16 cellular contexts compared by ENCODE assay signal in the genomic region with DNA sequence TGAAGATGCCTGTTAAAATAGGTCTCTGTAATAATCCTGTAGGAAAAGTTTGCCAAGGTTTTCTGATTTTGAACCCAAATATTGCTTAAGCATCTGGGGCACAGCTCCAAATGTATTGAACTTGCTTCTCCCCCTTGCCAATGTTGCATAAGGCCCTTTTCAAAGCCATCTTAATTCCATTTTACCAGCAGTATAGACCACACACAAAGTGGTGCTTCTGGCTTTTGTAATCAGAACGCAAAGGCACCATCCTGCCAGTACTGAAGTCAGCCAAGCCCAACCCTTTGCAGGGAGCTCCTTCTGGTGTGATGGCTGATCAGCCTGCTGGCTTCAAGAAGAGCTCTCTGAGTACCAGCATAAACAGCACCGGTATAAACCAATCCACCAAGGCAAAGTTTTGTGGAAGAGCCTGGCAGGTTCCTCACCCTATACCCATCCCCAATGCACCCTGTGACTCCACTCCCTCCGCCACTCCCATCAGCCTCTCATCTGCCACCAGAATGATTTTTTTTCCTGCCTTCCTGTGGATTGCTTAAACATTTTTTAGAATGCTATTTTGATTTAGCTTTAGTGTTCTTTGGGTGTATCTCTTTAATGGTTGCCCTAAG. TPM values are rescaled to one million over a fixed set of nuclear protein-coding genes. Genes with fewer than 3 reads are reported as not detected.
DNase-seq lines count a peak whose midpoint lies in the region; ATAC-seq and TF ChIP-seq lines count a peak whose summit lies in the region.
"Had no signal": no experiment of that assay in that cellular context is flagged by ENCODE, and none has a peak within 500 bp of the region (broad histone marks: within the 10 kb centered on the region; RNA-seq: fewer than 3 reads in every experiment).

No MANE protein-coding gene starts in this region.

- no CpG with 5 or more reads among the region's 3 CpGs for WGBS in mesendoderm (ENCODE audit: extremely low coverage, insufficient coverage, low lambda C conversion rate)

- no peak overlapping the region for H4K8ac ChIP-seq in mesendoderm (ENCODE audit: low read depth, low read length)

- H4K20me1 ChIP-seq in fibroblast of lung (ENCODE audit: control insufficient read depth, extremely low read depth, insufficient read depth, low read length): no peaks in the 10 kb centered on the region

- H3K56ac ChIP-seq in mesendoderm (ENCODE audit: low read length): no peak overlapping the region

- no peak overlapping the region for H2BK120ac ChIP-seq in mesendoderm (ENCODE audit: low read depth, low read length)

- peak overlapping the region; percentile 20 for H2AFZ ChIP-seq in fibroblast of lung (ENCODE audit: low read length)

- H3K79me1 ChIP-seq in mesendoderm (ENCODE audit: low read length): no peaks in the 10 kb centered on the region

- H3K36me3 ChIP-seq in fibroblast of lung (ENCODE audit: control insufficient read depth, insufficient read depth, low read length) (no peaks in the 10 kb centered on the region), mesendoderm (ENCODE audit: control insufficient read depth, insufficient read depth, low read length) (no peaks in the 10 kb centered on the region)
- H3K36me3 ChIP-seq: BLaER1 treated with 17β-estradiol and CSF1 and Interleukin-3, amounts not matched to agents 10 nM and 100 nM had no signal

- H3K9ac ChIP-seq in fibroblast of lung (ENCODE audit: insufficient read depth, low read length) (no peak overlapping the region), mesendoderm (ENCODE audit: low read length) (no peak overlapping the region)
- H3K9ac ChIP-seq: BLaER1 treated with 17β-estradiol and CSF1 and Interleukin-3, amounts not matched to agents 10 nM and 100 nM had no signal

- no peak overlapping the region for H3K18ac ChIP-seq in mesendoderm (ENCODE audit: low read length)

- no peak overlapping the region for H2BK5ac ChIP-seq in mesendoderm (ENCODE audit: low read length)

- H2AK5ac ChIP-seq in mesendoderm (ENCODE audit: low read length): no peak overlapping the region

- no peak overlapping the region for H4K5ac ChIP-seq in mesendoderm (ENCODE audit: low read length)

- H3K79me2 ChIP-seq in fibroblast of lung (ENCODE audit: control insufficient read depth, insufficient read depth, low read length) (no peaks in the 10 kb centered on the region), mesendoderm (ENCODE audit: control insufficient read depth, insufficient read depth, low read length) (no peaks in the 10 kb centered on the region)

- ATAC-seq in HG03025 (IDR thresholded peaks at IDR 0.05; ENCODE audit: low FRiP score, unreplicated experiment): no peak
- no peak for ATAC-seq in HG03095 (IDR thresholded peaks at IDR 0.05; ENCODE audit: unreplicated experiment)
- ATAC-seq: activated T-cell treated with anti-CD3 and anti-CD28 coated beads, Interleukin-2, amount 50 U/mL, for 4 hours; naive thymus-derived CD8-positive, alpha-beta T cell had no signal

- H2BK15ac ChIP-seq in mesendoderm (replicated peaks; ENCODE audit: low read depth): no peak overlapping the region

- TF ChIP-seq CTCF in AG09309 (IDR thresholded peaks at IDR 0.05; ENCODE audit: control insufficient read depth, insufficient read depth, low read depth, low read length, missing control alignments) (no peak), fibroblast of lung (conservative IDR thresholded peaks at IDR 0.05 in 1 of 2, IDR thresholded peaks at IDR 0.05 in 1 of 2; ENCODE audit: low read depth in 1 of 2, low read length in 2 of 2) (no peak)

- H3K9me3 ChIP-seq in fibroblast of lung (ENCODE audit: control insufficient read depth, insufficient read depth, low read depth, low read length): no peaks in the 10 kb centered on the region

- H3K27me3 ChIP-seq in fibroblast of lung (ENCODE audit: control insufficient read depth, insufficient read depth, low read length): no peaks in the 10 kb centered on the region
- no peaks in the 10 kb centered on the region for H3K27me3 ChIP-seq in mesendoderm (ENCODE audit: insufficient read depth, low read length, poor library complexity)

- H3K27ac ChIP-seq in fibroblast of lung (ENCODE audit: insufficient read depth, low read length): no peak overlapping the region
- no peak overlapping the region for H3K27ac ChIP-seq in mesendoderm (ENCODE audit: low read depth, low read length)
- H3K27ac ChIP-seq: BLaER1 treated with 17β-estradiol and CSF1 and Interleukin-3, amounts not matched to agents 10 nM and 100 nM; SK-N-MC had no signal

- H3K4me1 ChIP-seq in fibroblast of lung (ENCODE audit: control insufficient read depth, extremely low read depth, insufficient read depth, low read length) (no peaks in the 10 kb centered on the region), mesendoderm (ENCODE audit: control insufficient read depth, low read depth, low read length) (no peaks in the 10 kb centered on the region)

- DNase-seq in AG09309 (ENCODE audit: low read depth) (peak; percentile 31), NCI-H446 treated with DMSO at 0.1 percent for 48 hours (lab: John Stamatoyannopoulos, UW) (peak; percentile 50), fibroblast of lung (ENCODE audit: low read depth in 2 of 2) (peak in 1 of 2 donors; percentile 85), mesendoderm (peak; percentile 27), NCI-H526 treated with DMSO at 0.1 percent for 48 hours (lab: John Stamatoyannopoulos, UW) (no peak), NCI-H526 (lab: John Stamatoyannopoulos, UW) (no peak)
- DNase-seq: activated CD4-positive, CD25-positive, alpha-beta regulatory T cell; activated T-cell treated with anti-CD3 and anti-CD28 coated beads, Interleukin-2, amount 50 U/mL, for 4 hours; naive thymus-derived CD8-positive, alpha-beta T cell; NCI-H1105; NCI-H748 treated with DMSO at 0.1 percent for 48 hours had no signal

- H3K4ac ChIP-seq in mesendoderm (ENCODE audit: low read depth, low read length): no peak overlapping the region

- H3K23ac ChIP-seq in mesendoderm (ENCODE audit: low read length): no peak overlapping the region

- H3K4me2 ChIP-seq in fibroblast of lung (ENCODE audit: extremely low read depth, insufficient read depth, low read length): no peak overlapping the region
- H3K4me2 ChIP-seq in mesendoderm (ENCODE audit: low read length): no peak overlapping the region
- H3K4me2 ChIP-seq: BLaER1 treated with 17β-estradiol and CSF1 and Interleukin-3, amounts not matched to agents 10 nM and 100 nM had no signal

- no peak overlapping the region for H3K4me3 ChIP-seq in AG09309 (ENCODE audit: control insufficient read depth, low read depth, low read length)
- H3K4me3 ChIP-seq in fibroblast of lung (replicated peaks in 1 of 4; ENCODE audit: control extremely low read depth in 1 of 4, insufficient read depth in 1 of 4, low read depth in 3 of 4, low read length in 4 of 4): no peak overlapping the region
- H3K4me3 ChIP-seq in mesendoderm (ENCODE audit: low read length): no peak overlapping the region
- H3K4me3 ChIP-seq: BLaER1 treated with 17β-estradiol and CSF1 and Interleukin-3, amounts not matched to agents 10 nM and 100 nM; SK-N-MC; skin epidermis had no signal

RNA-seq across cellular contexts. Expression of gene USP9X, which starts 39.2 kb away (rescaled TPM):
- total RNA-seq in fibroblast of lung: 98.4 and 161 TPM in 2 replicates
- 37.1 and 54.0 TPM in 2 replicates for polyA plus RNA-seq in fibroblast of lung
- 35.2 and 60.1 TPM in 2 replicates for polyA plus RNA-seq in fibroblast of lung (2012)
- polyA minus RNA-seq in fibroblast of lung (ENCODE audit: low replicate concordance): 107 and 153 TPM in 2 replicates
- 22.1 TPM for polyA plus RNA-seq in mesendoderm (2013, experiment 1 of 2)
- 21.0 TPM for polyA plus RNA-seq in mesendoderm (2013, experiment 2 of 2)

Comparison
In these comparisons a context has a peak if more than half of its experiments do, and no peak if none do; other contexts are left out.
1. DNase-seq: peak in AG09309 (single experiment), NCI-H446 treated with DMSO at 0.1 percent for 48 hours (single experiment) and mesendoderm (single experiment); none in NCI-H526 treated with DMSO at 0.1 percent for 48 hours (single experiment) and NCI-H526 (0 of 2).